Comparison of ENCODE assay signal across 1 cellular context in the genomic region with DNA sequence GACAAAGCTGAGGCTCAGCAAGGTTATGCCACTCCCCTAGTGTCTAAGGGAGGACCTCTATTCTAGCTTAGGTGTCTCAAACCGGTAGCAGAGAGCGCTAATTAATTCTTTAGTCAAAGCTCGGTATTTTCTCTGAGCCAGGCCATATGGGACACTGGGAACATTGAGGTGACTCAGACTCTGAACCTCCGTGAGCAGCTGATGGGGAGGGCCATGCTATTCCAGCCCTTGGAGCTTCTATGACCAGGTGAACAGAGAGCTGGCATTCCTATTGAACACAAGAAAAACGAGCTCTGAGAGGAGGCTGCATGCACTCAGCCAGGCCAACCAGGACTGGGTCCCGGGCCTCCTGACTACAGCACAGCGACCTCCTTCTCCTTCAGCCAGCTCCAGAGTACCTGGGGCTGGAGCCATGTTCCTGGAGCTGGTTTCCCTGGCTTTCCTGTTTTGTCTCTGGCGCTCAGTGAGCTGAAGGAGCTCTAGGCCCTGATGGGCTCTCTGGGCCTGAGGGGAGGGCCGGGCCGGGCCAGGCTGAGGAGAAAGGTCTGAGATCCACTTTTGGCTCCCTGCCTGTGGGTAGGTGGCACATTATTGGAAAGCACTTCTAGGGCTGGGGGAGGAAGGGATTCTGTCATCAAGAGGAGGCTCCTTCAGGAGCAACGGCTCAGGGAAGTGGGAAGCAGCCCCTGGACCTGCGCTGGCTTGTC.
TF ChIP-seq lines count a peak whose summit lies in the region.

No MANE protein-coding gene starts in this region.

TF ChIP-seq in H1, 55 proteins besides CTCF, POLR2A, EP300 and RAD21:
- TF ChIP-seq GABPA (IDR thresholded peaks at IDR 0.05; ENCODE audit: borderline replicate concordance, insufficient read depth, low read length) (no peak), ASH2L (IDR thresholded peaks at IDR 0.05; ENCODE audit: low read length) (no peak), BCL11A (IDR thresholded peaks at IDR 0.05; ENCODE audit: low read depth in 2 of 2, low read length in 2 of 2) (no peak), SP2 (IDR thresholded peaks at IDR 0.05; ENCODE audit: low read length) (no peak), KDM5A (IDR thresholded peaks at IDR 0.05; ENCODE audit: low read length) (no peak)
